ENCODE assay signal across 27 cellular contexts in genomic region chr16:10531582-10531981, GRCh38.
"Had no signal": no experiment of that assay in that cellular context is flagged by ENCODE, and none has a peak within 500 bp of the region (broad histone marks: within the 10 kb centered on the region; RNA-seq: fewer than 3 reads in every experiment).

No MANE protein-coding gene starts in this region.

- DNase-seq: colonic mucosa; cortex of kidney; effector CD8-positive, alpha-beta T cell; effector memory CD8-positive, alpha-beta T cell; endodermal cell; erythroblast; esophagus squamous epithelium; foreskin fibroblast; foreskin melanocyte; gastrocnemius medialis; head of caudate nucleus; heart right ventricle; hippocampal formation; left colon; left ventricle myocardium superior; lower lobe of right lung; mesenchymal stem cell; mucosa of descending colon; naive B cell had no signal

- H3K9me3 Mint-ChIP-seq: dendritic cell treated with granulocyte-macrophage colony-stimulating factor and Interleukin-4, amounts not matched to agents 40 ng/mL and 50 ng/mL, for 4 days; effector memory CD8-positive, alpha-beta T cell; endodermal cell; mesothelial cell of epicardium; naive B cell had no signal

- H3K27ac ChIP-seq: colonic mucosa, epithelial cell of prostate, esophagus squamous epithelium, lower lobe of right lung had no signal

- H3K9me3 ChIP-seq: colonic mucosa, esophagus squamous epithelium, gastrocnemius medialis, heart right ventricle, lower lobe of right lung, mucosa of descending colon had no signal

- H3K4me3 ChIP-seq: colonic mucosa, esophagus squamous epithelium, gastrocnemius medialis, heart right ventricle, lower lobe of right lung, mucosa of descending colon had no signal

- H3K36me3 Mint-ChIP-seq: naive B cell had no signal

- H3K36me3 ChIP-seq: colonic mucosa, gastrocnemius medialis had no signal

- H3K27ac Mint-ChIP-seq: dendritic cell treated with granulocyte-macrophage colony-stimulating factor and Interleukin-4, amounts not matched to agents 40 ng/mL and 50 ng/mL, for 4 days; effector memory CD8-positive, alpha-beta T cell; endodermal cell; mesothelial cell of epicardium had no signal

- FAIRE-seq: endometrium, islet of Langerhans, keratinocyte had no signal

- H3K27me3 ChIP-seq: colonic mucosa, esophagus squamous epithelium, gastrocnemius medialis, heart right ventricle had no signal

- H3K4me1 ChIP-seq: colonic mucosa, lower lobe of right lung had no signal

- H3K4me3 Mint-ChIP-seq: dendritic cell treated with granulocyte-macrophage colony-stimulating factor and Interleukin-4, amounts not matched to agents 40 ng/mL and 50 ng/mL, for 4 days; effector memory CD8-positive, alpha-beta T cell; endodermal cell; mesothelial cell of epicardium had no signal

- ATAC-seq: effector memory CD8-positive, alpha-beta T cell; esophagus mucosa; gastrocnemius medialis; left colon; left lobe of liver; lower lobe of right lung; mucosa of descending colon had no signal
